In the genomic region with DNA sequence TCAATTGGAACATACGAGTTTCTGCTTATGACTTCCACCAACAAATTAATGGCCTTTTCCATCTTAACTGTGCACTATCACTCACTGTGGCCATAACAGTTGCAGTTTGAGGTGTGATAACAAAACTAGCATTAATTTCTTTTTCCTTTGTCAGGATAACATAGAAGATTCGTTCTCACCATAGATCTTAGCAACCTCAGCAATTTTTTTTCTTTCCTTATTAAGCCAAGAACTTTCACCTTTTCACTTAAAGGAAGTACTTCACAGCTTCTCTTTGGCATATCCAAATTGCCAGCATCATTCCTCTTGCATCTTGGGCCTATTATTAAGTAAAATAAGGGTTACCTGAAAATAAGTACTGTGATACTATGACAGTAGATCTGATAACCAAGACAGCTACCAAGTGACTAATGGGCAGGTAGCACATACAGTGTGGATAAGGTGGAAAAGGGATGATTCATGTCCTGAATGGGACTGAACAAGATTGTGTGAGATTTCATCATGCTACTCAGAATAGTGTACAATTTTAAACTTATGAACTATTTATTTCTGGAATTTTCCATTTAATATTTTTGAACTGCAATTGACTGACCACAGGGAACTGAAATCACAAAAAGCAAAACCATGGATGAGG, we compare ENCODE assay signal across 28 cellular contexts.
"Had no signal": no experiment of that assay in that cellular context is flagged by ENCODE, and none has a peak within 500 bp of the region (broad histone marks: within the 10 kb centered on the region; RNA-seq: fewer than 3 reads in every experiment).

No MANE protein-coding gene starts in this region.

- H3K4me1 Mint-ChIP-seq: neural progenitor cell had no signal

- DNase-seq: activated CD4-positive, alpha-beta memory T cell treated with anti-CD3 and anti-CD28 coated beads for 36 hours; activated CD4-positive, alpha-beta T cell treated with anti-CD3 and anti-CD28 coated beads, Interleukin-2, amount 10 ng/mL, durations not matched to agents 24 days and 14 days; activated CD4-positive, CD25-positive, alpha-beta regulatory T cell; activated CD8-positive, alpha-beta memory T cell treated with anti-CD3 and anti-CD28 coated beads, Interleukin-2, amount 50 U/mL, for 4 hours; activated gamma-delta T cell treated with Interleukin-2 at 50 U/mL for 16 hours; activated naive CD4-positive, alpha-beta T cell treated with anti-CD3 and anti-CD28 coated beads, Interleukin-2, amount 50 U/mL, for 16 hours; activated T-cell treated with anti-CD3 and anti-CD28 coated beads, Interleukin-2, amount 50 U/mL, for 1 hour; amniotic stem cell; brain microvascular endothelial cell; central memory CD4-positive, alpha-beta T cell; head of caudate nucleus; hippocampal formation; immature natural killer cell; kidney glomerular epithelial cell; left lung; lower lobe of right lung; mesendoderm; natural killer cell; occipital lobe; spleen; stimulated activated naive CD4-positive, alpha-beta T cell; testis; transverse colon had no signal

- H3K27me3 ChIP-seq: brain microvascular endothelial cell, left lung, neural progenitor cell, right atrium auricular region, spleen, testis, transverse colon had no signal

- H3K27ac ChIP-seq: brain microvascular endothelial cell, left lung, lower lobe of right lung, neural progenitor cell, parathyroid adenoma, right atrium auricular region, spleen, testis, transverse colon had no signal

- ATAC-seq: activated T-helper 17 cell treated with anti-CD3 and anti-CD28 coated beads, Interleukin-2, amount 50 U/mL, for 72 hours; left lung; natural killer cell had no signal

- H3K4me3 ChIP-seq: left lung, lower lobe of right lung, neural progenitor cell, right atrium auricular region, spleen, testis, transverse colon had no signal

- H3K36me3 ChIP-seq: brain microvascular endothelial cell had no signal

- H3K27me3 Mint-ChIP-seq: activated CD4-positive, alpha-beta memory T cell treated with anti-CD3 and anti-CD28 coated beads for 36 hours; activated CD4-positive, alpha-beta T cell treated with anti-CD3 and anti-CD28 coated beads, Interleukin-2, amount 10 ng/mL, durations not matched to agents 24 days and 14 days; activated T-helper 17 cell treated with anti-CD3 and anti-CD28 coated beads, Interleukin-2, amount 50 U/mL, for 72 hours; dendritic cell treated with granulocyte-macrophage colony-stimulating factor and Interleukin-4, amounts not matched to agents 40 ng/mL and 50 ng/mL, for 4 days had no signal

- H3K9me3 ChIP-seq: testis had no signal

- H3K4me3 Mint-ChIP-seq: activated CD4-positive, alpha-beta memory T cell treated with anti-CD3 and anti-CD28 coated beads for 36 hours; activated CD4-positive, alpha-beta T cell treated with anti-CD3 and anti-CD28 coated beads, Interleukin-2, amount 10 ng/mL, durations not matched to agents 24 days and 14 days; activated T-helper 17 cell treated with anti-CD3 and anti-CD28 coated beads, Interleukin-2, amount 50 U/mL, for 72 hours; dendritic cell treated with granulocyte-macrophage colony-stimulating factor and Interleukin-4, amounts not matched to agents 40 ng/mL and 50 ng/mL, for 4 days; immature natural killer cell; natural killer cell; neural progenitor cell had no signal

- H3K27ac Mint-ChIP-seq: activated CD4-positive, alpha-beta memory T cell treated with anti-CD3 and anti-CD28 coated beads for 36 hours; activated CD4-positive, alpha-beta T cell treated with anti-CD3 and anti-CD28 coated beads, Interleukin-2, amount 10 ng/mL, durations not matched to agents 24 days and 14 days; activated T-helper 17 cell treated with anti-CD3 and anti-CD28 coated beads, Interleukin-2, amount 50 U/mL, for 72 hours; dendritic cell treated with granulocyte-macrophage colony-stimulating factor and Interleukin-4, amounts not matched to agents 40 ng/mL and 50 ng/mL, for 4 days; immature natural killer cell; natural killer cell; neural progenitor cell had no signal

- H3K4me1 ChIP-seq: left lung, lower lobe of right lung, neural progenitor cell, parathyroid adenoma, right atrium auricular region, spleen, testis, transverse colon had no signal
